In genomic region chr1:162294015-162294414, GRCh38 we compare ENCODE assay signal across 25 cellular contexts.
"Had no signal": no experiment of that assay in that cellular context is flagged by ENCODE, and none has a peak within 500 bp of the region (broad histone marks: within the 10 kb centered on the region; RNA-seq: fewer than 3 reads in every experiment).

No MANE protein-coding gene starts in this region.

- H3K4me3 ChIP-seq: dorsolateral prefrontal cortex, esophagus muscularis mucosa, gastroesophageal sphincter, heart left ventricle, left lung, pancreas, smooth muscle cell, stomach, thyroid gland, vagina had no signal

- H3K4me3 Mint-ChIP-seq: endodermal cell; naive thymus-derived CD4-positive, alpha-beta T cell had no signal

- H3K36me3 ChIP-seq: esophagus muscularis mucosa, gastroesophageal sphincter, heart left ventricle, left lung, pancreas, stomach, thyroid gland, vagina had no signal

- H3K4me2 ChIP-seq: smooth muscle cell had no signal

- H3K9me3 ChIP-seq: esophagus muscularis mucosa, gastroesophageal sphincter, heart left ventricle, left lung, pancreas, stomach, thyroid gland, vagina had no signal

- ATAC-seq: foreskin keratinocyte; gastroesophageal sphincter; heart left ventricle; left cardiac atrium; left lung; naive thymus-derived CD4-positive, alpha-beta T cell; pancreas; sciatic nerve had no signal

- H3K9me3 Mint-ChIP-seq: endodermal cell; naive thymus-derived CD4-positive, alpha-beta T cell had no signal

- H3K27ac ChIP-seq: dorsolateral prefrontal cortex, esophagus muscularis mucosa, foreskin keratinocyte, gastroesophageal sphincter, heart left ventricle, pancreas, stomach, thyroid gland, vagina had no signal

- H3K27ac Mint-ChIP-seq: endodermal cell; naive thymus-derived CD4-positive, alpha-beta T cell had no signal

- H3K4me1 ChIP-seq: gastroesophageal sphincter, left lung, pancreas, thyroid gland, vagina had no signal

- H3K27me3 ChIP-seq: dorsolateral prefrontal cortex, esophagus muscularis mucosa, foreskin keratinocyte, gastroesophageal sphincter, heart left ventricle, left lung, pancreas, stomach, thyroid gland, vagina had no signal

- DNase-seq: dorsolateral prefrontal cortex; effector CD4-positive, alpha-beta T cell; endodermal cell; foreskin keratinocyte; heart left ventricle; hippocampal formation; left cardiac atrium; left lung; mesendoderm; midbrain; naive thymus-derived CD4-positive, alpha-beta T cell; pancreas; stimulated activated CD4-positive, alpha-beta T cell treated with anti-CD3 and anti-CD28 coated beads, Interleukin-12 subunit alpha, Interleukin-12 subunit beta, amount 100 ng/mL, for 4 hours; stimulated activated CD4-positive, alpha-beta T cell treated with anti-CD3 and anti-CD28 coated beads, Interleukin-1b, Interleukin-23, amount 100 ng/mL, for 48 hours; stimulated activated CD4-positive, alpha-beta T cell treated with anti-CD3 and anti-CD28 coated beads, Interleukin-4, amount 100 ng/mL, for 1 hour; stimulated activated CD8-positive, alpha-beta memory T cell treated with anti-CD3 and anti-CD28 coated beads, Interleukin-4, amount 100 ng/mL, for 48 hours; stimulated activated naive CD4-positive, alpha-beta T cell treated with Interleukin-2 at 50 U/mL for 16 hours; stomach; thyroid gland; trophoblast cell had no signal

- H3K36me3 Mint-ChIP-seq: naive thymus-derived CD4-positive, alpha-beta T cell had no signal
